ENCODE assay signal across 1 cellular context in genomic region chr5:69271376-69271775, GRCh38.
TF ChIP-seq lines count a peak whose summit lies in the region.

No MANE protein-coding gene starts in this region.

TF ChIP-seq in HEK293, 187 proteins besides CTCF, POLR2A, EP300 and RAD21 (continued from another document):
- TF ChIP-seq PRDM10 (tag by site-specific recombination; IDR thresholded peaks at IDR 0.05) (peak; percentile 53), ZBTB44 (tag by site-specific recombination; IDR thresholded peaks at IDR 0.05) (peak; percentile 95), ZNF600 (tag by site-specific recombination; IDR thresholded peaks at IDR 0.05) (no peak), EGR2 (tag by site-specific recombination; IDR thresholded peaks at IDR 0.05; ENCODE audit: low read depth) (peak; percentile 27; the same call in 1 of the 2 replicates), ZNF2 (tag by site-specific recombination; IDR thresholded peaks at IDR 0.05) (peak; percentile 55; the same call in 1 of the 2 replicates), ZNF639 (tag by site-specific recombination; IDR thresholded peaks at IDR 0.05) (no peak), ZNF629 (tag by site-specific recombination; IDR thresholded peaks at IDR 0.05) (no peak), ZNF645 (tag by site-specific recombination; IDR thresholded peaks at IDR 0.05) (no peak), ZNF571 (tag by site-specific recombination; IDR thresholded peaks at IDR 0.05) (no peak), OSR2 (tag by site-specific recombination; IDR thresholded peaks at IDR 0.05) (peak; percentile 45; the same call in 1 of the 2 replicates), ZNF341 (tag by site-specific recombination; IDR thresholded peaks at IDR 0.05; ENCODE audit: low read depth) (no peak), ZNF121 (tag by site-specific recombination; IDR thresholded peaks at IDR 0.05) (no peak), ZBTB17 (tag by site-specific recombination; IDR thresholded peaks at IDR 0.05) (0 out of 2 replicates have a peak, but pooled peaks have one; percentile 25), ZNF544 (tag by site-specific recombination; IDR thresholded peaks at IDR 0.05) (no peak), ZNF211 (tag by site-specific recombination; IDR thresholded peaks at IDR 0.05; ENCODE audit: low read depth) (no peak), ZNF19 (tag by site-specific recombination; IDR thresholded peaks at IDR 0.05; ENCODE audit: low read depth) (no peak), ZFP41 (tag by site-specific recombination; IDR thresholded peaks at IDR 0.05; ENCODE audit: borderline replicate concordance) (no peak), GLIS1 (tag by site-specific recombination; IDR thresholded peaks at IDR 0.05) (no peak), PRDM1 (tag by site-specific recombination; IDR thresholded peaks at IDR 0.05) (0 out of 2 replicates have a peak, but pooled peaks have one; percentile 25)
TF ChIP-seq in HEK293: peak in this region for 10.
